29 cellular contexts compared by ENCODE assay signal in the genomic region with DNA sequence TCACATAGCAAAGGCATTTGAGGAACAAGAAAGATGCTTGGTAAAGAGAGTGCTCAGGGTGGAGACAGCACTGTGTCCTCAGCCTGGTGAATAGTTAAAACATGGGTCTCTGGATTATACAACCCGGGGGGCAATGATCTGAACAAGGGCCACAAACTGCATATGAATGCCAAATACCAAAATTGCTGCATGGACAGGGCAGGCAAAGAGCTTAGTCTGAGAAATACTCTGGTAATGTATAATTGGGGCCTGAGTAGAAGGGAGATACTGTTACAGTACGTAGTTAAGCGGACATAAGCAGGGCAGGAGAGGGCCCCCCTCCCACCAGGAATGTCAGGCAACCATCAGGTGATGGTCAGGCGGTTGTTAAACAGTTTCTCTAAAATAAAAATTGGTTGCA.
"Had no signal": no experiment of that assay in that cellular context is flagged by ENCODE, and none has a peak within 500 bp of the region (broad histone marks: within the 10 kb centered on the region; RNA-seq: fewer than 3 reads in every experiment).

No MANE protein-coding gene starts in this region.

- H3K36me3 Mint-ChIP-seq: naive B cell, neural progenitor cell had no signal

- H3K4me1 ChIP-seq: colonic mucosa, left ventricle myocardium inferior, prostate gland, right atrium auricular region, testis, tibial artery, vagina had no signal

- H3K9me3 Mint-ChIP-seq: central memory CD8-positive, alpha-beta T cell had no signal

- H3K27ac Mint-ChIP-seq: dendritic cell treated with granulocyte-macrophage colony-stimulating factor and Interleukin-4, amounts not matched to agents 40 ng/mL and 50 ng/mL, for 4 days; mesothelial cell of epicardium; naive B cell; nephron; neural progenitor cell; type B pancreatic cell had no signal

- H3K4me3 ChIP-seq: colonic mucosa, esophagus squamous epithelium, left ventricle myocardium inferior, lung, mucosa of descending colon, neural progenitor cell, prostate gland, right atrium auricular region, smooth muscle cell, testis, tibial artery, vagina had no signal

- H3K27me3 ChIP-seq: colonic mucosa, esophagus squamous epithelium, neural progenitor cell, right atrium auricular region, testis, tibial artery, vagina had no signal

- H3K36me3 ChIP-seq: colonic mucosa, esophagus squamous epithelium, left ventricle myocardium inferior, neural progenitor cell, prostate gland, right atrium auricular region, tibial artery, vagina had no signal

- H3K9me3 ChIP-seq: colonic mucosa, mucosa of descending colon, prostate gland, right atrium auricular region, testis, tibial artery, vagina had no signal

- H3K27me3 Mint-ChIP-seq: central memory CD8-positive, alpha-beta T cell; dendritic cell treated with granulocyte-macrophage colony-stimulating factor and Interleukin-4, amounts not matched to agents 40 ng/mL and 50 ng/mL, for 4 days; type B pancreatic cell had no signal

- H3K27ac ChIP-seq: colonic mucosa, left ventricle myocardium inferior, neural progenitor cell, prostate gland, right atrium auricular region, testis, tibial artery, vagina had no signal

- H3K9ac ChIP-seq: neural progenitor cell had no signal

- ATAC-seq: left cardiac atrium, mucosa of descending colon, sciatic nerve had no signal

- H3K4me1 Mint-ChIP-seq: naive B cell had no signal

- H3K4me3 Mint-ChIP-seq: central memory CD8-positive, alpha-beta T cell; dendritic cell treated with granulocyte-macrophage colony-stimulating factor and Interleukin-4, amounts not matched to agents 40 ng/mL and 50 ng/mL, for 4 days; mesothelial cell of epicardium; naive B cell; nephron; neural progenitor cell; type B pancreatic cell had no signal

- DNase-seq: colonic mucosa; effector CD8-positive, alpha-beta T cell; esophagus squamous epithelium; foreskin melanocyte; left cardiac atrium; left ventricle myocardium inferior; mesenchymal stem cell; mucosa of descending colon; naive B cell; stimulated activated CD4-positive, alpha-beta T cell treated with anti-CD3 and anti-CD28 coated beads, Interleukin-12 subunit alpha, Interleukin-12 subunit beta, amount 100 ng/mL, for 4 hours; stimulated activated CD4-positive, alpha-beta T cell treated with anti-CD3 and anti-CD28 coated beads, Interleukin-1b, Interleukin-23, amount 100 ng/mL, for 48 hours; stimulated activated CD4-positive, alpha-beta T cell treated with anti-CD3 and anti-CD28 coated beads, Interleukin-4, amount 100 ng/mL, for 1 hour; stimulated activated CD8-positive, alpha-beta memory T cell treated with anti-CD3 and anti-CD28 coated beads, Interleukin-4, amount 100 ng/mL, for 48 hours; stimulated activated naive CD4-positive, alpha-beta T cell; substantia nigra; testis; tibial artery had no signal
